ENCODE assay signal across 29 cellular contexts in genomic region chr13:93283255-93283654, GRCh38. TPM values are rescaled to one million over a fixed set of nuclear protein-coding genes. Genes with fewer than 3 reads are reported as not detected.
"Had no signal": no experiment of that assay in that cellular context is flagged by ENCODE, and none has a peak within 500 bp of the region (broad histone marks: within the 10 kb centered on the region; RNA-seq: fewer than 3 reads in every experiment).

No MANE protein-coding gene starts in this region.

- H3K27me3 Mint-ChIP-seq: progenitor cell of endocrine pancreas; stimulated activated naive B cell treated with anti-CD40 and anti-IgM and Interleukin-4, amounts not matched to agents 10 μg/mL and 1 μg/mL and 100 μg/mL, for 72 hours had no signal

- H3K27ac ChIP-seq: left lung, lower lobe of right lung, neutrophil, ovary, skin epidermis, stomach, testis, thyroid gland, transverse colon, upper lobe of left lung, vagina had no signal

- H3K4me3 Mint-ChIP-seq: immature natural killer cell; naive thymus-derived CD8-positive, alpha-beta T cell; nephron; neural crest cell; stimulated activated naive B cell treated with anti-CD40 and anti-IgM and Interleukin-4, amounts not matched to agents 10 μg/mL and 1 μg/mL and 100 μg/mL, for 72 hours had no signal

- DNase-seq: hypothalamus; immature natural killer cell; kidney; left colon; left lung; lower lobe of right lung; mammary epithelial cell; mesenchymal stem cell; naive thymus-derived CD8-positive, alpha-beta T cell; occipital lobe; ovary; right cardiac atrium; stimulated activated CD4-positive, alpha-beta T cell treated with anti-CD3 and anti-CD28 coated beads, Interleukin-12 subunit alpha, Interleukin-12 subunit beta, amount 100 ng/mL, for 4 hours; stimulated activated CD4-positive, alpha-beta T cell treated with anti-CD3 and anti-CD28 coated beads, Interleukin-15, amount 100 ng/mL, for 24 hours; stimulated activated CD4-positive, alpha-beta T cell treated with anti-CD3 and anti-CD28 coated beads, Interleukin-2, amount 100 ng/mL, for 24 hours; stimulated activated CD4-positive, alpha-beta T cell treated with anti-CD3 and anti-CD28 coated beads, Interleukin-4, amount 100 ng/mL, for 1 hour; stimulated activated naive B cell treated with anti-CD40 and anti-IgM and Interleukin-4, amounts not matched to agents 10 μg/mL and 1 μg/mL and 100 μg/mL, for 72 hours; stimulated activated naive CD8-positive, alpha-beta T cell treated with anti-CD3 and anti-CD28 coated beads, Interleukin-15, Interleukin-2, amounts not matched to agents 100 U/mL and 50 U/mL, for 24 hours; stomach; testis; thyroid gland; transverse colon; upper lobe of left lung had no signal

- H3K36me3 ChIP-seq: left lung, lower lobe of right lung, neutrophil, ovary, stomach, thyroid gland, transverse colon, upper lobe of left lung, vagina had no signal

- H3K9me3 Mint-ChIP-seq: naive thymus-derived CD8-positive, alpha-beta T cell; nephron; neural crest cell; stimulated activated naive B cell treated with anti-CD40 and anti-IgM and Interleukin-4, amounts not matched to agents 10 μg/mL and 1 μg/mL and 100 μg/mL, for 72 hours had no signal

- H3K4me3 ChIP-seq: left lung, lower lobe of right lung, ovary, skin epidermis, stomach, testis, thyroid gland, transverse colon, upper lobe of left lung, vagina had no signal

- H3K27ac Mint-ChIP-seq: immature natural killer cell; naive thymus-derived CD8-positive, alpha-beta T cell; nephron; progenitor cell of endocrine pancreas; stimulated activated naive B cell treated with anti-CD40 and anti-IgM and Interleukin-4, amounts not matched to agents 10 μg/mL and 1 μg/mL and 100 μg/mL, for 72 hours had no signal

- H3K36me3 Mint-ChIP-seq: immature natural killer cell; naive thymus-derived CD8-positive, alpha-beta T cell; stimulated activated naive B cell treated with anti-CD40 and anti-IgM and Interleukin-4, amounts not matched to agents 10 μg/mL and 1 μg/mL and 100 μg/mL, for 72 hours had no signal

- H3K4me1 Mint-ChIP-seq: immature natural killer cell; naive thymus-derived CD8-positive, alpha-beta T cell; neural crest cell; stimulated activated naive B cell treated with anti-CD40 and anti-IgM and Interleukin-4, amounts not matched to agents 10 μg/mL and 1 μg/mL and 100 μg/mL, for 72 hours had no signal

- H3K9me3 ChIP-seq: left lung, lower lobe of right lung, neutrophil, ovary, stomach, testis, thyroid gland, transverse colon, upper lobe of left lung, vagina had no signal

RNA-seq across cellular contexts. Expression of gene GPC6, which starts 56.6 kb away (rescaled TPM):
- total RNA-seq: naive thymus-derived CD8-positive, alpha-beta T cell had no signal
